ENCODE assay signal across 8 cellular contexts in genomic region chr1:197521118-197521739, GRCh38.
DNase-seq lines count a peak whose midpoint lies in the region; ATAC-seq lines count a peak whose summit lies in the region.

No MANE protein-coding gene starts in this region.

- in situ Hi-C loops in T47D (cut with HindIII; ENCODE audit: low pct_unique_long_range_greater_than_20kb, low sequenced_read_pairs) = no loop called here

- peak; percentile 69 for ATAC-seq in GM18519 (IDR thresholded peaks at IDR 0.05; ENCODE audit: low FRiP score, unreplicated experiment)
- peak; percentile 78 for ATAC-seq in HG02970 (IDR thresholded peaks at IDR 0.05; ENCODE audit: low FRiP score, unreplicated experiment)

- DNase-seq in DMS 273 (lab: John Stamatoyannopoulos, UW; ENCODE audit: unreplicated experiment) (peak; percentile 71), DMS 273 treated with DMSO at 0.1 percent for 48 hours (lab: John Stamatoyannopoulos, UW) (no peak), NCI-H446 (lab: John Stamatoyannopoulos, UW) (peak; percentile 66 to 71), T47D (ENCODE audit: low read depth in 1 of 2, low spot score in 1 of 2) (peak; percentile 32 to 64), medulla oblongata (ENCODE audit: extremely low spot score) (peak; percentile 40), middle frontal gyrus (ENCODE audit: extremely low spot score, low spot score) (no peak)

Comparison
In these comparisons a context has a peak if more than half of its experiments do, and no peak if none do; other contexts are left out.
1. DNase-seq: peak in DMS 273 (single experiment), NCI-H446 (2 of 2), T47D (2 of 2) and medulla oblongata (single experiment); none in DMS 273 treated with DMSO at 0.1 percent for 48 hours (single experiment) and middle frontal gyrus (single experiment).